8 cellular contexts compared by ENCODE assay signal in the genomic region with DNA sequence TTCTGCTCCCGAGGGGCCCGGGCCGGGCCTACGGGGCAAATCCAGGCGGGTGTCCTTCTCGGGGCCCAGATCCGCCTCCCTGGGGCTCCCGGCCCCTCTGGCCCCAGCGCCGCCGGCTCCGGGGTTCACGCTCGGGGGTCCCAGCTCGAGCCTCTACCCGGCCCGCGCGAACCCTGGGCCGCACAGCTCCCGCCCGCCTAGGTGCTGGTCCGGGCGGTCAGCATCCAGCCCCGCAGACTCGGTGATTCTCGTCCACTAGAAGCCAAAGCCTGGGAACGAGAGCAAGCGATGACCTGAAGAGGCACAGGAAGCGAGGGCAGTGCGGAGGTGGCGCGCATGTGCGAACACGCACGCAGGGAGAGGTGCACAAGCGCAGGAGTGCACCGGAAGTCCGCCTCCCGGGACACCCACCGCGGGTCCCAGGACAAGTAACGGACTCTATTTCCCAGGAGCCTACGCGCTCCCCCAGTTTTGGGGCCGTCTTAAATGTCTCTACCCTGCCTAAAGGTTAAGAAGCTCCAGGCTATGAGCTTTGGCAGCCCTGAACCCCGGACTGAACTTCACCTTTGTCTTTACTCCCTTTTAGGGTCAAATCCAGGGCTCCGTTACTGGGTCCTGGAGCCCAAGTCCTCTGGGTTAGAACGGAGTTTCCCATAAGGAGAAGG. TPM values are rescaled to one million over a fixed set of nuclear protein-coding genes. Genes with fewer than 3 reads are reported as not detected.
DNase-seq lines count a peak whose midpoint lies in the region; ATAC-seq and TF ChIP-seq lines count a peak whose summit lies in the region.
"Not testable (repeated sequence)": the region's sequence is repeated elsewhere in the genome, so short reads cannot be mapped to it uniquely, and the experiment has no call there.

A gene (minus strand): TSS at position 321 of the 665 bp plus-strand sequence. CDS start 44,803 bp downstream, outside the sequence.

- H3K27ac ChIP-seq in ovary (peak within 1 kb of the TSS; percentile 82 to 83), thymus (ENCODE audit: low read depth) (peak within 1 kb of the TSS; percentile 74)

- TF ChIP-seq CTCF in GM10266 (IDR thresholded peaks at IDR 0.05; ENCODE audit: control insufficient read depth, insufficient read depth, low read depth, missing control alignments); glutamatergic neuron (IDR thresholded peaks at IDR 0.05; ENCODE audit: partially characterized antibody, unreplicated experiment); ovary (IDR thresholded peaks at IDR 0.05): not testable (repeated sequence)

- H3K4me3 Mint-ChIP-seq in glutamatergic neuron (ENCODE audit: unreplicated experiment), result peak within 1 kb of the TSS; percentile 91

- peak; percentile 98 for ATAC-seq in HG02623 (IDR thresholded peaks at IDR 0.05; ENCODE audit: unreplicated experiment)
- ATAC-seq in activated naive CD4-positive, alpha-beta T cell treated with anti-CD3 and anti-CD28 coated beads, Interleukin-2, amount 50 U/mL, for 72 hours, result peak; percentile 100

- peak within 1 kb of the TSS; percentile 88 to 91 for H3K27ac Mint-ChIP-seq in activated naive CD4-positive, alpha-beta T cell treated with anti-CD3 and anti-CD28 coated beads, Interleukin-2, amount 50 U/mL, for 72 hours
- peak within 1 kb of the TSS; percentile 95 for H3K27ac Mint-ChIP-seq in glutamatergic neuron (ENCODE audit: unreplicated experiment)

- H3K36me3 Mint-ChIP-seq in activated naive CD4-positive, alpha-beta T cell treated with anti-CD3 and anti-CD28 coated beads, Interleukin-2, amount 50 U/mL, for 72 hours, result peaks cover 0 to 15% of the 10 kb centered on the region in 2 donors
- not testable (repeated sequence) for H3K36me3 Mint-ChIP-seq in glutamatergic neuron (ENCODE audit: unreplicated experiment)

- not testable (repeated sequence) for H3K9me3 Mint-ChIP-seq in activated naive CD4-positive, alpha-beta T cell treated with anti-CD3 and anti-CD28 coated beads, Interleukin-2, amount 50 U/mL, for 72 hours; glutamatergic neuron (ENCODE audit: unreplicated experiment)

- WGBS in ovary, 3 donors, result 0 to 1% (median 0%) methylated on average over 46 to 49 of the region's 49 CpGs
- WGBS in thymus, result 2% methylated on average over 49 of the region's 49 CpGs

- DNase-seq in GM10266 (ENCODE audit: extremely low spot score) (peak; percentile 79), NCI-H1092 treated with DMSO at 0.1 percent for 48 hours (lab: John Stamatoyannopoulos, UW) (peak; percentile 86), SKM-1 (lab: John Stamatoyannopoulos, UW; ENCODE audit: unreplicated experiment) (peak; percentile 82), glutamatergic neuron (peak; percentile 88), ovary (peak; percentile 91 to 94 (median 92))
- DNase-seq in activated naive CD4-positive, alpha-beta T cell treated with anti-CD3 and anti-CD28 coated beads, Interleukin-2, amount 50 U/mL, for 72 hours (ENCODE audit: low spot score in 2 of 2), result peak; percentile 81 to 89

- H3K27me3 Mint-ChIP-seq in glutamatergic neuron (ENCODE audit: unreplicated experiment), result not testable (repeated sequence)

- intact Hi-C loops in ovary (cut with DNase I), result not testable (repeated sequence)

- not testable (repeated sequence) for H3K4me1 Mint-ChIP-seq in glutamatergic neuron (ENCODE audit: low read depth, unreplicated experiment)

- peak within 1 kb of the TSS; percentile 79 for H3K4me3 ChIP-seq in ovary
- H3K4me3 ChIP-seq in thymus (ENCODE audit: low read length), result peak within 1 kb of the TSS; percentile 70

- H3K27me3 ChIP-seq in ovary; thymus (ENCODE audit: control insufficient read depth, insufficient read depth): not testable (repeated sequence)

- not testable (repeated sequence) for H3K36me3 ChIP-seq in ovary; thymus (ENCODE audit: control insufficient read depth, insufficient read depth)

- H3K9me3 ChIP-seq in ovary; thymus (ENCODE audit: control insufficient read depth): not testable (repeated sequence)

- TF ChIP-seq POLR2A in ovary (IDR thresholded peaks at IDR 0.05), result not testable (repeated sequence)

- not testable (repeated sequence) for H3K4me1 ChIP-seq in ovary (ENCODE audit: insufficient read depth); thymus (ENCODE audit: control insufficient read depth, insufficient read depth, low read length)

- not testable (repeated sequence) for TF ChIP-seq EP300 in ovary (IDR thresholded peaks at IDR 0.05)

RNA-seq across cellular contexts. Expression of the gene that starts here (rescaled TPM):
- 100 to 1,000 TPM in 1 of 2 donors, 10 to 100 TPM in 1; 54.1 to 111 TPM for total RNA-seq in activated naive CD4-positive, alpha-beta T cell treated with anti-CD3 and anti-CD28 coated beads, Interleukin-2, amount 50 U/mL, for 72 hours
- total RNA-seq in glutamatergic neuron (ENCODE audit: unreplicated experiment) (60.1 TPM), ovary (10 to 100 TPM; 11.2 to 54.7 (median 47.3) TPM)
- polyA plus RNA-seq in ovary (10 to 100 TPM; 14.8 to 75.1 TPM), thymus (15.4 TPM)

Comparison
In these comparisons a context has a peak if more than half of its experiments do, and no peak if none do; other contexts are left out.
1. Peak in every context shown above with its lines: DNase-seq, ATAC-seq, H3K4me3 ChIP-seq and H3K27ac ChIP-seq.